In genomic region chr1:95117207-95118018, GRCh38 we compare ENCODE assay signal across 8 cellular contexts. TPM values are rescaled to one million over a fixed set of nuclear protein-coding genes. Genes with fewer than 3 reads are reported as not detected.
DNase-seq lines count a peak whose midpoint lies in the region; ATAC-seq, FAIRE-seq and TF ChIP-seq lines count a peak whose summit lies in the region.

A gene with protein sequence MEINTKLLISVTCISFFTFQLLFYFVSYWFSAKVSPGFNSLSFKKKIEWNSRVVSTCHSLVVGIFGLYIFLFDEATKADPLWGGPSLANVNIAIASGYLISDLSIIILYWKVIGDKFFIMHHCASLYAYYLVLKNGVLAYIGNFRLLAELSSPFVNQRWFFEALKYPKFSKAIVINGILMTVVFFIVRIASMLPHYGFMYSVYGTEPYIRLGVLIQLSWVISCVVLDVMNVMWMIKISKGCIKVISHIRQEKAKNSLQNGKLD (plus strand): TSS chr1:95117355. CDS start chr1:95143902, 26,547 bp downstream.

- TF ChIP-seq CTCF in A549 (IDR thresholded peaks at IDR 0.05) (no peak), tibial artery (IDR thresholded peaks at IDR 0.05) (no peak)

- peak within 1 kb of the TSS; percentile 87 for H3K4me2 ChIP-seq in A549

- no peaks in the 10 kb centered on the region for H3K36me3 Mint-ChIP-seq in activated T-cell treated with anti-CD3 and anti-CD28 coated beads, Interleukin-2, amount 50 U/mL, for 24 hours (ENCODE audit: low read depth)
- H3K36me3 Mint-ChIP-seq in naive B cell, result no peaks in the 10 kb centered on the region

- peaks cover 10% of the 10 kb centered on the region for H3K4me1 Mint-ChIP-seq in activated T-cell treated with anti-CD3 and anti-CD28 coated beads, Interleukin-2, amount 50 U/mL, for 24 hours (ENCODE audit: low read depth)
- peaks cover 0 to 10% (median 0%) of the 10 kb centered on the region in 3 donors for H3K4me1 Mint-ChIP-seq in naive B cell

- peak; percentile 91 to 94 for ATAC-seq in A549
- peak; percentile 62 for ATAC-seq in GM18867 (IDR thresholded peaks at IDR 0.05; ENCODE audit: unreplicated experiment)
- ATAC-seq in HG03135 (IDR thresholded peaks at IDR 0.05; ENCODE audit: unreplicated experiment), result peak; percentile 51
- peak; percentile 68 to 70 for ATAC-seq in naive B cell (ENCODE audit: low read depth in 2 of 2)

- H3K27ac ChIP-seq in A549 (peak within 1 kb of the TSS; percentile 97 to 100), tibial artery (peak within 1 kb of the TSS; percentile 76 to 81)

- no peaks in the 10 kb centered on the region for H3K27me3 ChIP-seq in tibial artery

- H3K9me3 Mint-ChIP-seq in activated T-cell treated with anti-CD3 and anti-CD28 coated beads, Interleukin-2, amount 50 U/mL, for 24 hours, result no peaks in the 10 kb centered on the region
- H3K9me3 Mint-ChIP-seq in naive B cell, result no peaks in the 10 kb centered on the region

- H3K4me3 Mint-ChIP-seq in activated T-cell treated with anti-CD3 and anti-CD28 coated beads, Interleukin-2, amount 50 U/mL, for 24 hours, result peak within 1 kb of the TSS; percentile 77
- H3K4me3 Mint-ChIP-seq in naive B cell, result peak within 1 kb of the TSS; percentile 81 to 97 (median 96)

- FAIRE-seq in A549 (lab: Jason Lieb, UNC), result no peak

- H3K27ac Mint-ChIP-seq in activated T-cell treated with anti-CD3 and anti-CD28 coated beads, Interleukin-2, amount 50 U/mL, for 24 hours, result peak within 1 kb of the TSS; percentile 45
- H3K27ac Mint-ChIP-seq in naive B cell, result peak within 1 kb of the TSS in 4 of 6 donors; percentile 12 to 81 (median 74)

- CTCF ChIA-PET in A549 (lab: Yijun Ruan, JAX), result interaction anchor here (0.7 to 2.9 kb wide), 19 partner anchors 10 to 263 kb away, joined by 3 to 20 read pairs (median 5); partner anchors contain the start of genes ALG14 and RWDD3

- WGBS in A549 (ENCODE audit: missing lambda C conversion rate), result 0% methylated on average over 1 of the region's 108 CpGs

- H3K4me3 ChIP-seq in A549, result peak within 1 kb of the TSS; percentile 99
- peak within 1 kb of the TSS; percentile 87 for H3K4me3 ChIP-seq in tibial artery

- TF ChIP-seq RAD21 in A549 (conservative IDR thresholded peaks at IDR 0.05 in 1 of 2, IDR thresholded peaks at IDR 0.05 in 1 of 2), result no peak; a peak in 1 of 5 replicates

- TF ChIP-seq EP300 in A549 (IDR thresholded peaks at IDR 0.05), result no peak

- peaks cover 40% of the 10 kb centered on the region for H3K4me1 ChIP-seq in A549
- H3K4me1 ChIP-seq in tibial artery, result peaks cover 0 to 20% (median 7%) of the 10 kb centered on the region in 4 donors

- peak; percentile 33; the same call in 1 of the 2 replicates for TF ChIP-seq POLR2A in A549 (IDR thresholded peaks at IDR 0.05; ENCODE audit: low read length)

- peak; percentile 46 to 50 for DNase-seq in A549 (ENCODE audit: low read depth in 1 of 2, low spot score in 1 of 2)
- peak; percentile 39 for DNase-seq in NCI-H748 treated with DMSO at 0.1 percent for 48 hours (lab: John Stamatoyannopoulos, UW)
- DNase-seq in activated T-cell treated with anti-CD3 and anti-CD28 coated beads, Interleukin-2, amount 50 U/mL, for 24 hours, result peak; percentile 62
- DNase-seq in fibroblast of gingiva (ENCODE audit: low read depth), result peak; percentile 16
- DNase-seq in naive B cell, result peak; percentile 40
- DNase-seq in tibial artery, result peak; percentile 28 to 77

- peaks cover 58% of the 10 kb centered on the region for H3K27me3 Mint-ChIP-seq in activated T-cell treated with anti-CD3 and anti-CD28 coated beads, Interleukin-2, amount 50 U/mL, for 24 hours
- H3K27me3 Mint-ChIP-seq in naive B cell, result peaks cover 32 to 47% (median 39%) of the 10 kb centered on the region in 3 donors

- no peaks in the 10 kb centered on the region for H3K36me3 ChIP-seq in tibial artery

- POLR2A ChIA-PET in A549 (lab: Yijun Ruan, JAX), result interaction anchor here (0.5 to 3.2 kb wide), 8 partner anchors 10 to 116 kb away, joined by 3 to 26 read pairs (median 3); partner anchors contain the start of genes ALG14 and RWDD3

- intact Hi-C loops in tibial artery (cut with DNase I; ENCODE audit: low total_unique reads), result loop anchor here (5.0 kb wide), 1 partner anchor 115 kb away; the partner anchor contains the start of gene RWDD3

- no peaks in the 10 kb centered on the region for H3K9me3 ChIP-seq in A549
- H3K9me3 ChIP-seq in tibial artery, result no peaks in the 10 kb centered on the region

TF ChIP-seq in A549, 52 proteins besides CTCF, POLR2A, EP300 and RAD21:
- TF ChIP-seq HDAC2 (IDR thresholded peaks at IDR 0.05) (no peak), JUN (IDR thresholded peaks at IDR 0.05) (peak in 1 of 2 experiments; percentile 12; a peak in 1 of 5 replicates)

RNA-seq across cellular contexts. Expression of the gene that starts here (rescaled TPM):
- polyA plus RNA-seq in A549 (2011; rRNA removed) (18.0 and 24.1 TPM in 2 replicates), A549 (2017; fragmentation: RNase III; extraction: RNeasy Plus Mini Kit Qiagen cat#74134 plus additional on column Dnase treatment) (12.7 to 14.2 TPM (median 13.3 TPM) in 3 replicates), naive B cell (ENCODE audit: low read depth in 6 of 6) (1 to 10 TPM in 5 of 6 donors, under 1 TPM in 1; 0.08 to 1.9 (median 1.2) TPM)
- 3.6 and 4.5 TPM in 2 replicates for polyA plus RNA-seq in A549 (2012; cell fraction: cytosol; rRNA removed)
- 1.4 and 3.1 TPM in 2 replicates for polyA plus RNA-seq in A549 (2012; cell fraction: nucleus; rRNA removed)
- 16.0 and 19.7 TPM in 2 replicates for polyA minus RNA-seq in A549 (2011; rRNA and poly(A)+ RNA removed)

Comparison
In these comparisons a context has a peak if more than half of its experiments do, and no peak if none do; other contexts are left out.
1. Peak in every context shown above with its lines: DNase-seq, ATAC-seq, H3K4me3 ChIP-seq and H3K27ac ChIP-seq.